Comparison of ENCODE assay signal across 1 cellular context in the genomic region with DNA sequence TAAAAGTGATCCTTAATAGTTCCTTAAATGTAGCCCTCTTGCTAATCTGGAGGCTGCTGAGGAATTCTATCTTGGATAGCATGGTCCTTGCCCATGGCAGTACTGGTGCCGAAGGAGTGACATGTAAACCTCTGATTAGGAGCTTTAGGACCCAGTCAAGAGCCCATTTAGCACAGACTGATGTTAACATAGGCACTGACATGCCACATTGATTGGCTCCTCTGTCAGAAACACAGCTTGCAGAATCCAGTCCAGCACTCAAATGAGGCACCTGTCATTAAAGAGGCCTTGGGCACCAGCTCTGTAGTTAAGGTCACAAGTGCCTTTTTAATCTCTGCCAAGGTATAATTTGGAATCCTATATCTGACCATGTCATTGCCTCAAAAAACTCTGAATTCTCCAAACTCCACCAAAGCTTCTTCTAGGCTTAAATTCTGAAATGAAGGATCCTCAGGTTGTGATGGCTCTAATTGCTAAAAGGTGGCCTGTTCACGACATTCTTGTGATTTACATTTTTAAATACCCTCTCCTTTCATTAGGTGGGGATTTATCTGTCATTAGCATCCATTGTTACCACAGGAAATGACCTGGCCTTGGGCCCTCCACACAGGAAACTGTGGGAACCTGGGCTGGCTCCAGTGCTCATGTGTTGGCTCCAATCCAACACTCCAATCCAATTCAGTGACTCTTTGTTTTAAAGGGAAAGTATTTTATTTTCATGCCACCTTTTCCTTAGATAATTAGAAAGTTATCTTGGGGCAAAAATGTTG.
TF ChIP-seq lines count a peak whose summit lies in the region.

No MANE protein-coding gene starts in this region.

TF ChIP-seq in K562, 482 proteins besides CTCF, POLR2A, EP300 and RAD21 (continued from another document):
- TF ChIP-seq TEAD4 (IDR thresholded peaks at IDR 0.05; ENCODE audit: low read length), result 0 out of 2 replicates have a peak, but pooled peaks have one; percentile 7
- no peak for TF ChIP-seq TEAD4 (CRISPR knock-in tag; IDR thresholded peaks at IDR 0.05; ENCODE audit: borderline replicate concordance)
- no peak for TF ChIP-seq RBM14 (IDR thresholded peaks at IDR 0.05; ENCODE audit: borderline replicate concordance, insufficient read depth, low read depth, low read length)
- peak; percentile 81 for TF ChIP-seq GABPA (tag; conservative IDR thresholded peaks at IDR 0.05; ENCODE audit: low read depth)
- no peak for TF ChIP-seq ZNF316 (IDR thresholded peaks at IDR 0.05)
- no peak for TF ChIP-seq KDM5B (IDR thresholded peaks at IDR 0.05; ENCODE audit: insufficient replicate concordance, low read depth, low read length)
- TF ChIP-seq NFIC (IDR thresholded peaks at IDR 0.05), result peak; percentile 81
- TF ChIP-seq, protein P1, sequence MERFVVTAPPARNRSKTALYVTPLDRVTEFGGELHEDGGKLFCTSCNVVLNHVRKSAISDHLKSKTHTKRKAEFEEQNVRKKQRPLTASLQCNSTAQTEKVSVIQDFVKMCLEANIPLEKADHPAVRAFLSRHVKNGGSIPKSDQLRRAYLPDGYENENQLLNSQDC (CRISPR knock-in tag; IDR thresholded peaks at IDR 0.05), result no peak
- peak; percentile 60 for TF ChIP-seq ETV1 (tag; conservative IDR thresholded peaks at IDR 0.05; ENCODE audit: low read depth)
- no peak for TF ChIP-seq ZNF830 (CRISPR knock-in tag; IDR thresholded peaks at IDR 0.05)
- TF ChIP-seq, protein P2, sequence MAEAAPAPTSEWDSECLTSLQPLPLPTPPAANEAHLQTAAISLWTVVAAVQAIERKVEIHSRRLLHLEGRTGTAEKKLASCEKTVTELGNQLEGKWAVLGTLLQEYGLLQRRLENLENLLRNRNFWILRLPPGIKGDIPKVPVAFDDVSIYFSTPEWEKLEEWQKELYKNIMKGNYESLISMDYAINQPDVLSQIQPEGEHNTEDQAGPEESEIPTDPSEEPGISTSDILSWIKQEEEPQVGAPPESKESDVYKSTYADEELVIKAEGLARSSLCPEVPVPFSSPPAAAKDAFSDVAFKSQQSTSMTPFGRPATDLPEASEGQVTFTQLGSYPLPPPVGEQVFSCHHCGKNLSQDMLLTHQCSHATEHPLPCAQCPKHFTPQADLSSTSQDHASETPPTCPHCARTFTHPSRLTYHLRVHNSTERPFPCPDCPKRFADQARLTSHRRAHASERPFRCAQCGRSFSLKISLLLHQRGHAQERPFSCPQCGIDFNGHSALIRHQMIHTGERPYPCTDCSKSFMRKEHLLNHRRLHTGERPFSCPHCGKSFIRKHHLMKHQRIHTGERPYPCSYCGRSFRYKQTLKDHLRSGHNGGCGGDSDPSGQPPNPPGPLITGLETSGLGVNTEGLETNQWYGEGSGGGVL (CRISPR knock-in tag; IDR thresholded peaks at IDR 0.05), result no peak
- TF ChIP-seq HSF4 (CRISPR knock-in tag; IDR thresholded peaks at IDR 0.05; ENCODE audit: borderline replicate concordance), result no peak
- TF ChIP-seq, protein P3, sequence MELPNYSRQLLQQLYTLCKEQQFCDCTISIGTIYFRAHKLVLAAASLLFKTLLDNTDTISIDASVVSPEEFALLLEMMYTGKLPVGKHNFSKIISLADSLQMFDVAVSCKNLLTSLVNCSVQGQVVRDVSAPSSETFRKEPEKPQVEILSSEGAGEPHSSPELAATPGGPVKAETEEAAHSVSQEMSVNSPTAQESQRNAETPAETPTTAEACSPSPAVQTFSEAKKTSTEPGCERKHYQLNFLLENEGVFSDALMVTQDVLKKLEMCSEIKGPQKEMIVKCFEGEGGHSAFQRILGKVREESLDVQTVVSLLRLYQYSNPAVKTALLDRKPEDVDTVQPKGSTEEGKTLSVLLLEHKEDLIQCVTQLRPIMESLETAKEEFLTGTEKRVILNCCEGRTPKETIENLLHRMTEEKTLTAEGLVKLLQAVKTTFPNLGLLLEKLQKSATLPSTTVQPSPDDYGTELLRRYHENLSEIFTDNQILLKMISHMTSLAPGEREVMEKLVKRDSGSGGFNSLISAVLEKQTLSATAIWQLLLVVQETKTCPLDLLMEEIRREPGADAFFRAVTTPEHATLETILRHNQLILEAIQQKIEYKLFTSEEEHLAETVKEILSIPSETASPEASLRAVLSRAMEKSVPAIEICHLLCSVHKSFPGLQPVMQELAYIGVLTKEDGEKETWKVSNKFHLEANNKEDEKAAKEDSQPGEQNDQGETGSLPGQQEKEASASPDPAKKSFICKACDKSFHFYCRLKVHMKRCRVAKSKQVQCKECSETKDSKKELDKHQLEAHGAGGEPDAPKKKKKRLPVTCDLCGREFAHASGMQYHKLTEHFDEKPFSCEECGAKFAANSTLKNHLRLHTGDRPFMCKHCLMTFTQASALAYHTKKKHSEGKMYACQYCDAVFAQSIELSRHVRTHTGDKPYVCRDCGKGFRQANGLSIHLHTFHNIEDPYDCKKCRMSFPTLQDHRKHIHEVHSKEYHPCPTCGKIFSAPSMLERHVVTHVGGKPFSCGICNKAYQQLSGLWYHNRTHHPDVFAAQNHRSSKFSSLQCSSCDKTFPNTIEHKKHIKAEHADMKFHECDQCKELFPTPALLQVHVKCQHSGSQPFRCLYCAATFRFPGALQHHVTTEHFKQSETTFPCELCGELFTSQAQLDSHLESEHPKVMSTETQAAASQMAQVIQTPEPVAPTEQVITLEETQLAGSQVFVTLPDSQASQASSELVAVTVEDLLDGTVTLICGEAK (IDR thresholded peaks at IDR 0.05), result 0 out of 2 replicates have a peak, but pooled peaks have one; percentile 24
- TF ChIP-seq, protein P3 (CRISPR knock-in tag; IDR thresholded peaks at IDR 0.05), result no peak
